Comparison of ENCODE assay signal across 11 cellular contexts in the genomic region with DNA sequence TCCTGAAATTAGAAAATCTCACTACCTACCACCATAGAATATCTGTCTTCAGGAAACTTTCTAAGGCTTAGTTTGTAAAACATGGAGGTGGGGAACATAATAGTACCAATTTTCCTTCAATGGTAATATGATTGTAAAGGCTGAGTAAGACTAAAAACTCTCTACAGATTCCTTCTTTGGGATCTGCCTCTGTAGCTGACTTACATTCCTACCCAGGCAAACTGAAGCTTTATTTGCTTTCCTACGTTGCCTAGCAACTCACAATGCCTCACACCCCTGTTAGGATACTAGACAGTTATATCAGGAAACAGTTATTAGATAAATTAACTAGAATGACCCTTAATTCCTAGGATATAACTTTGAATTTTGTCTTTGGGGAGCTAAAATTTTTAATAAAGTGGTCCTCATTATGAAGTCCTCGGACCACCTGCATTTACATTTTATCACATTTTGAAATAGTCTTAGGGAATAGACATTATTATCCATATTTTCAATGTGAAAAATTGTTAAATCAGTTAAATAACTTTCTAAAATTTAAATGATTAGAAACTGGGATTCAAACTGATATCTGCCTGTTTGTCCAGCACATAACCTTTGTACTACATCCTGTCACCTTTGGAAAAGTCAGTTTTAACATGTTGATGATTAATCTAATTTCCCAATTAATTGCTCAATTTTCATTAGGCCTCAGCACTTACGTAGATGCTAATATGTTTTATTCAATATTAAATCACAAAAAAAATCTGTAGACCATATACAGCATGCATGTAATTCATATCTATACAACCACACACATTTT.
DNase-seq lines count a peak whose midpoint lies in the region; ATAC-seq and FAIRE-seq lines count a peak whose summit lies in the region.
"Had no signal": no experiment of that assay in that cellular context is flagged by ENCODE, and none has a peak within 500 bp of the region (broad histone marks: within the 10 kb centered on the region; RNA-seq: fewer than 3 reads in every experiment).

No MANE protein-coding gene starts in this region.

- POLR2A ChIA-PET in T-cell (lab: Charles Lee), result no interaction called here

- FAIRE-seq in islet of Langerhans (lab: Jason Lieb, UNC), result peak; percentile 82

- DNase-seq in SHP77 (lab: John Stamatoyannopoulos, UW) (peak; percentile 7 to 13), SHP77 treated with DMSO at 0.1 percent for 48 hours (lab: John Stamatoyannopoulos, UW) (no peak), T1000 (lab: John Stamatoyannopoulos, UW) (peak; percentile 2), stromal cell of bone marrow (ENCODE audit: low read depth) (peak; percentile 48), T-cell (no peak)
- DNase-seq: activated effector memory CD4-positive, alpha-beta T cell treated with Interleukin-2 at 50 U/mL for 16 hours; erythroblast; NCI-H1694 treated with DMSO at 0.1 percent for 48 hours had no signal

- no peaks in the 10 kb centered on the region for H3K4me1 Mint-ChIP-seq in T-cell

- ATAC-seq in HG03439 (IDR thresholded peaks at IDR 0.05; ENCODE audit: unreplicated experiment) (no peak), HG03469 (IDR thresholded peaks at IDR 0.05; ENCODE audit: unreplicated experiment) (no peak), T-cell (replicated peaks in 1 of 4) (no peak)

- H3K27ac Mint-ChIP-seq in T-cell, result no peak overlapping the region

- no peaks in the 10 kb centered on the region for H3K36me3 Mint-ChIP-seq in T-cell

- no peaks in the 10 kb centered on the region for H3K27me3 Mint-ChIP-seq in T-cell

- H3K4me3 Mint-ChIP-seq in T-cell, result no peak overlapping the region

- peaks cover 3 to 15% (median 5%) of the 10 kb centered on the region in 3 donors for H3K9me3 Mint-ChIP-seq in T-cell

- CTCF ChIA-PET in T-cell (lab: Charles Lee), result no interaction called here

Comparison
In these comparisons a context has a peak if more than half of its experiments do, and no peak if none do; other contexts are left out.
1. DNase-seq: peak in SHP77 (2 of 2), T1000 (single experiment) and stromal cell of bone marrow (single experiment); none in SHP77 treated with DMSO at 0.1 percent for 48 hours (single experiment) and T-cell (0 of 34).